ENCODE assay signal across 8 cellular contexts in the genomic region with DNA sequence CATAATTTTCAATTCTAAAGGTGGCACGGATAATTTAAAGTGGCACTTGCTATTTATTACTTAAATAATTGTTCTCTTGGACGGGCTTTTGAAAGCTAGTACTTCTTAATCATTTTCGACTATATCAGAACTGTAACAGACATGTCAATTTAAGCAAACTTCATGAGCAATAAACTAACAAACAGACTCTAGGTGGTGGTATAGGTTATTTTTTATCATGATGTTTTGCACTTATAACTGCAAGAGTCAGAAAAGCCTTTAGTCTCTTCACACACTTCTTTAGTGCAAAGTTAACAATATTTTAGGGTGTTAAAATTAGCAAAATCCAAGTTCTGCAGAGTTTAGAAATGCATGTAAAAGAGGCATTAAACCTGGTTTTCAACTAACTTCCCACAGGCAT. TPM values are rescaled to one million over a fixed set of nuclear protein-coding genes. Genes with fewer than 3 reads are reported as not detected.
DNase-seq lines count a peak whose midpoint lies in the region; ATAC-seq and TF ChIP-seq lines count a peak whose summit lies in the region.

No MANE protein-coding gene starts in this region.

- H3K9me3 ChIP-seq in SJSA1 (replicated peaks), result no peaks in the 10 kb centered on the region
- H3K9me3 ChIP-seq in esophagus squamous epithelium, result no peaks in the 10 kb centered on the region
- H3K9me3 ChIP-seq in mucosa of descending colon, result no peaks in the 10 kb centered on the region

- H3K27me3 ChIP-seq in SJSA1 (replicated peaks) (no peaks in the 10 kb centered on the region), esophagus squamous epithelium (no peaks in the 10 kb centered on the region), rectal smooth muscle tissue (ENCODE audit: control insufficient read depth, insufficient read depth, low read length) (no peaks in the 10 kb centered on the region)

- peak overlapping the region; percentile 92 for H3K4me3 ChIP-seq in SJSA1
- peak overlapping the region; percentile 85 to 98 (median 93) for H3K4me3 ChIP-seq in esophagus squamous epithelium
- peak overlapping the region; percentile 87 for H3K4me3 ChIP-seq in rectal smooth muscle tissue (ENCODE audit: low read length)
- H3K4me3 ChIP-seq in mucosa of descending colon, result no peak overlapping the region

- H3K4me1 ChIP-seq in SJSA1 (replicated peaks) (peaks cover 53% of the 10 kb centered on the region), esophagus squamous epithelium (peaks cover 9 to 70% (median 47%) of the 10 kb centered on the region in 3 donors), rectal smooth muscle tissue (ENCODE audit: control insufficient read depth, insufficient read depth, low read length) (peaks cover 9% of the 10 kb centered on the region), mucosa of descending colon (ENCODE audit: low read depth) (peaks cover 37% of the 10 kb centered on the region)

- DNase-seq in HCEC 1CT (peak; percentile 31), SJSA1 (ENCODE audit: low read depth in 1 of 2, low spot score in 2 of 2) (peak in 1 of 2 experiments; percentile 9), esophagus squamous epithelium (lab: John Stamatoyannopoulos, UW) (no peak), mucosa of descending colon (no peak), caudate nucleus (lab: John Stamatoyannopoulos, UW) (no peak), DMS79 (lab: John Stamatoyannopoulos, UW) (no peak)

- 24 to 26% methylated on average over 3 of the region's 3 CpGs for WGBS in esophagus squamous epithelium, 2 donors

- no peak for TF ChIP-seq POLR2A in esophagus squamous epithelium (IDR thresholded peaks at IDR 0.05)

- H3K27ac ChIP-seq in SJSA1 (no peak overlapping the region), esophagus squamous epithelium (peak overlapping the region in 3 of 4 donors; percentile 97 to 98 (median 98)), rectal smooth muscle tissue (ENCODE audit: low read depth, low read length) (no peak overlapping the region), caudate nucleus (ENCODE audit: low read depth, low read length) (no peak overlapping the region)

- intact Hi-C loops in esophagus squamous epithelium (cut with DNase I) (no loop called here), mucosa of descending colon (cut with DNase I, micrococcal nuclease) (loop anchor here in 1 of 2 donors (10.0 kb wide), 1 partner anchor 188 kb away; no protein-coding TSS in a partner anchor)

- H3K9ac ChIP-seq in rectal smooth muscle tissue (ENCODE audit: low read length), result no peak overlapping the region

- ATAC-seq in mucosa of descending colon (no peak), HG03354 (IDR thresholded peaks at IDR 0.05; ENCODE audit: poor library complexity, severe bottlenecking, unreplicated experiment) (no peak)

- H3K36me3 ChIP-seq in SJSA1 (peaks cover 9% of the 10 kb centered on the region), esophagus squamous epithelium (no peaks in the 10 kb centered on the region), rectal smooth muscle tissue (ENCODE audit: control insufficient read depth, insufficient read depth, low read length) (no peaks in the 10 kb centered on the region), mucosa of descending colon (ENCODE audit: low read depth) (no peaks in the 10 kb centered on the region)

- peak in 2 of 6 experiments; percentile 17 to 26 for TF ChIP-seq CTCF in esophagus squamous epithelium (IDR thresholded peaks at IDR 0.05)
- no peak for TF ChIP-seq CTCF in mucosa of descending colon (IDR thresholded peaks at IDR 0.05)

RNA-seq across cellular contexts. Expression of a gene that starts 2.2 kb away (rescaled TPM):
- 19.6 and 26.0 TPM in 2 replicates for total RNA-seq in SJSA1 (2014; rRNA removed; shearing (Covaris generic))
- total RNA-seq in esophagus squamous epithelium, result 10 to 100 TPM; 13.2 to 37.0 (median 31.1) TPM
- total RNA-seq in mucosa of descending colon, result 10 to 100 TPM; 64.3 to 91.8 (median 77.1) TPM

Comparison
In these comparisons a context has a peak if more than half of its experiments do, and no peak if none do; other contexts are left out.
1. H3K27ac ChIP-seq: peak in esophagus squamous epithelium (3 of 4); none in SJSA1 (single experiment), rectal smooth muscle tissue (single experiment) and caudate nucleus (single experiment).